Comparison of ENCODE assay signal across 1 cellular context in genomic region chr5:33381243-33381642, GRCh38.
TF ChIP-seq lines count a peak whose summit lies in the region.

No MANE protein-coding gene starts in this region.

TF ChIP-seq in H1, 55 proteins besides CTCF, POLR2A, EP300 and RAD21 (continued from another document):
- no peak for TF ChIP-seq MAX (IDR thresholded peaks at IDR 0.05)
- TF ChIP-seq YY1 (IDR thresholded peaks at IDR 0.05; ENCODE audit: low read depth, low read length) = no peak
